In the genomic region with DNA sequence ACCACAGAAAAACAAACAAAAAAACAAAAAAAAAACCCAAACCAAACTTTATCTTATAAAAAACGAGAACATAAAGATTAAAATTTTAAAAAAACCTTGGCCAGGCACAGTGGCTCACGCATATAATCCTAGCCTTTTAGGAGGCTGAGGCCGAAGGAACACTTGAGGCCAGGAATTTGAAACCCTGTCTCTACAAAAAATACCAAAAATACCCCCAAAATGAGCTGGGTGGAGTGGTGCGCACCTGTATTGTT, we compare ENCODE assay signal across 19 cellular contexts. TPM values are rescaled to one million over a fixed set of nuclear protein-coding genes. Genes with fewer than 3 reads are reported as not detected.
DNase-seq lines count a peak whose midpoint lies in the region; ATAC-seq and TF ChIP-seq lines count a peak whose summit lies in the region.
"Had no signal": no experiment of that assay in that cellular context is flagged by ENCODE, and none has a peak within 500 bp of the region (broad histone marks: within the 10 kb centered on the region; RNA-seq: fewer than 3 reads in every experiment).

No MANE protein-coding gene starts in this region.

- CTCF ChIA-PET in activated CD8-positive, alpha-beta memory T cell treated with anti-CD3 and anti-CD28 coated beads, Interleukin-2, amount 10 ng/mL, durations not matched to agents 7 days and 5 days (lab: Charles Lee), result interaction anchor here (2.0 to 6.6 kb wide), 5 partner anchors 7 to 25 kb away, joined by 6 to 136 read pairs (median 69); a partner anchor contains a TSS

- peaks cover 68% of the 10 kb centered on the region for H3K36me3 Mint-ChIP-seq in activated CD8-positive, alpha-beta memory T cell treated with anti-CD3 and anti-CD28 coated beads, Interleukin-2, amount 10 ng/mL, durations not matched to agents 7 days and 5 days
- H3K36me3 Mint-ChIP-seq in activated naive CD4-positive, alpha-beta T cell treated with anti-CD3 and anti-CD28 coated beads, Interleukin-2, amount 50 U/mL, for 72 hours, result peaks cover 79 to 82% of the 10 kb centered on the region in 2 donors

- peaks cover 69% of the 10 kb centered on the region for H3K4me1 Mint-ChIP-seq in activated CD8-positive, alpha-beta memory T cell treated with anti-CD3 and anti-CD28 coated beads, Interleukin-2, amount 10 ng/mL, durations not matched to agents 7 days and 5 days

- 79% methylated on average over 4 of the region's 4 CpGs for WGBS in right cardiac atrium

- H3K36me3 ChIP-seq in KMS-11 (ENCODE audit: insufficient read depth), result no peaks in the 10 kb centered on the region

- H3K4me1 ChIP-seq in KMS-11 (ENCODE audit: low read depth, poor library complexity, severe bottlenecking) (peaks cover 86% of the 10 kb centered on the region), right cardiac atrium (ENCODE audit: control insufficient read depth, insufficient read depth, low read length) (no peaks in the 10 kb centered on the region)

- no peaks in the 10 kb centered on the region for H4K20me1 ChIP-seq in KMS-11 (ENCODE audit: insufficient read depth)

- H3K9ac ChIP-seq in KMS-11, result peak overlapping the region; percentile 100; the same call in 1 of the 2 replicates

- peaks cover 73% of the 10 kb centered on the region for H3K79me2 ChIP-seq in KMS-11 (ENCODE audit: insufficient read depth, low read depth)

- H3K9me3 ChIP-seq in right cardiac atrium (ENCODE audit: control insufficient read depth, low read length), result no peaks in the 10 kb centered on the region
- H3K9me3 ChIP-seq: Caco-2, left ventricle myocardium inferior, thoracic aorta had no signal

- no peak for TF ChIP-seq CTCF in KMS-11 (conservative IDR thresholded peaks at IDR 0.05; ENCODE audit: low read depth, low read length)

- no peaks in the 10 kb centered on the region for H3K27me3 ChIP-seq in KMS-11 (ENCODE audit: insufficient read depth, low read depth)
- no peaks in the 10 kb centered on the region for H3K27me3 ChIP-seq in right cardiac atrium (ENCODE audit: control insufficient read depth, insufficient read depth)

- H3K27ac Mint-ChIP-seq in activated CD8-positive, alpha-beta memory T cell treated with anti-CD3 and anti-CD28 coated beads, Interleukin-2, amount 10 ng/mL, durations not matched to agents 7 days and 5 days, result peak overlapping the region; percentile 98
- H3K27ac Mint-ChIP-seq in activated naive CD4-positive, alpha-beta T cell treated with anti-CD3 and anti-CD28 coated beads, Interleukin-2, amount 50 U/mL, for 72 hours, result peak overlapping the region; percentile 100

- ATAC-seq in activated CD8-positive, alpha-beta memory T cell treated with anti-CD3 and anti-CD28 coated beads, Interleukin-2, amount 10 ng/mL, durations not matched to agents 7 days and 5 days, result no peak
- no peak for ATAC-seq in activated naive CD4-positive, alpha-beta T cell treated with anti-CD3 and anti-CD28 coated beads, Interleukin-2, amount 50 U/mL, for 72 hours
- ATAC-seq in right cardiac atrium (no peak), HG03521 (IDR thresholded peaks at IDR 0.05; ENCODE audit: unreplicated experiment) (no peak)

- peak overlapping the region; percentile 96 for H3K27ac ChIP-seq in KMS-11
- peak overlapping the region in 15 of 21 experiments; percentile 23 to 99 (median 94) for H3K27ac ChIP-seq in skin epidermis
- no peak overlapping the region for H3K27ac ChIP-seq in right cardiac atrium (ENCODE audit: low read length)

- no peak for DNase-seq in activated CD8-positive, alpha-beta memory T cell treated with anti-CD3 and anti-CD28 coated beads, Interleukin-2, amount 10 ng/mL, durations not matched to agents 7 days and 5 days
- no peak for DNase-seq in activated CD8-positive, alpha-beta memory T cell treated with anti-CD3 and anti-CD28 coated beads, Interleukin-2, amount 50 U/mL, for 48 hours
- DNase-seq in activated naive CD4-positive, alpha-beta T cell treated with anti-CD3 and anti-CD28 coated beads, Interleukin-2, amount 50 U/mL, for 72 hours (ENCODE audit: low spot score in 2 of 2), result no peak
- no peak for DNase-seq in right cardiac atrium
- DNase-seq in stimulated activated CD4-positive, alpha-beta T cell treated with anti-CD3 and anti-CD28 coated beads, Interleukin-4, amount 100 ng/mL, for 24 hours, result no peak
- DNase-seq: activated CD4-positive, CD25-positive, alpha-beta regulatory T cell treated with anti-CD3 and anti-CD28 coated beads, Interleukin-2, amount 50 U/mL, for 72 hours; activated gamma-delta T cell; Caco-2; effector CD8-positive, alpha-beta T cell; GOT3; left ventricle myocardium inferior; NCI-H69 had no signal

- H2AFZ ChIP-seq in KMS-11 (ENCODE audit: low read depth), result no peak overlapping the region

- H3K4me3 ChIP-seq in KMS-11 (IDR thresholded peaks at IDR 0.05; ENCODE audit: insufficient read depth, low read depth, low read length), result no peak overlapping the region
- H3K4me3 ChIP-seq in skin epidermis, result no peak overlapping the region
- H3K4me3 ChIP-seq in right cardiac atrium (ENCODE audit: low read length), result no peak overlapping the region
- H3K4me3 ChIP-seq: thoracic aorta had no signal

- intact Hi-C loops in right cardiac atrium (cut with DNase I), result no loop called here

- no peaks in the 10 kb centered on the region for H3K9me3 Mint-ChIP-seq in activated CD8-positive, alpha-beta memory T cell treated with anti-CD3 and anti-CD28 coated beads, Interleukin-2, amount 10 ng/mL, durations not matched to agents 7 days and 5 days (ENCODE audit: low read depth)
- no peaks in the 10 kb centered on the region for H3K9me3 Mint-ChIP-seq in activated naive CD4-positive, alpha-beta T cell treated with anti-CD3 and anti-CD28 coated beads, Interleukin-2, amount 50 U/mL, for 72 hours

- no peaks in the 10 kb centered on the region for H3K27me3 Mint-ChIP-seq in activated CD8-positive, alpha-beta memory T cell treated with anti-CD3 and anti-CD28 coated beads, Interleukin-2, amount 10 ng/mL, durations not matched to agents 7 days and 5 days

- H3K4me3 Mint-ChIP-seq in activated CD8-positive, alpha-beta memory T cell treated with anti-CD3 and anti-CD28 coated beads, Interleukin-2, amount 10 ng/mL, durations not matched to agents 7 days and 5 days, result peak overlapping the region; percentile 83

- H3K4me2 ChIP-seq in KMS-11, result peak overlapping the region; percentile 95; the same call in 1 of the 2 replicates

RNA-seq across cellular contexts. Expression of a gene that starts 11.5 kb away (rescaled TPM):
- 100 to 1,000 TPM in 1 of 2 experiments, 10 to 100 TPM in 1; 63.3 to 127 TPM for total RNA-seq in activated CD8-positive, alpha-beta memory T cell treated with anti-CD3 and anti-CD28 coated beads, Interleukin-2, amount 10 ng/mL, durations not matched to agents 7 days and 5 days
- 100 to 1,000 TPM; 105 to 141 TPM for total RNA-seq in activated naive CD4-positive, alpha-beta T cell treated with anti-CD3 and anti-CD28 coated beads, Interleukin-2, amount 50 U/mL, for 72 hours
- 10 to 100 TPM; 51.9 to 65.6 (median 61.6) TPM for total RNA-seq in right cardiac atrium
- 69.3 TPM for polyA plus RNA-seq in right cardiac atrium

RNA-seq across cellular contexts. Expression of a gene that starts 12.0 kb away (rescaled TPM):
- total RNA-seq in activated CD8-positive, alpha-beta memory T cell treated with anti-CD3 and anti-CD28 coated beads, Interleukin-2, amount 10 ng/mL, durations not matched to agents 7 days and 5 days, result 10 to 100 TPM; 25.6 to 66.3 TPM
- total RNA-seq in activated naive CD4-positive, alpha-beta T cell treated with anti-CD3 and anti-CD28 coated beads, Interleukin-2, amount 50 U/mL, for 72 hours, result 100 to 1,000 TPM in 1 of 2 donors, 10 to 100 TPM in 1; 19.2 to 123 TPM
- total RNA-seq in right cardiac atrium, result 10 to 100 TPM in 3 of 4 donors, 1 to 10 TPM in 1; 7.0 to 21.5 (median 19.2) TPM
- polyA plus RNA-seq in right cardiac atrium, result 13.0 TPM
- total RNA-seq: pulmonary artery endothelial cell had no signal

RNA-seq across cellular contexts. Expression of a gene that starts 59.8 kb away (rescaled TPM):
- total RNA-seq in activated CD8-positive, alpha-beta memory T cell treated with anti-CD3 and anti-CD28 coated beads, Interleukin-2, amount 10 ng/mL, durations not matched to agents 7 days and 5 days, result under 1 TPM in 1 of 2 experiments, not detected in 1; 0.09 TPM
- total RNA-seq in activated naive CD4-positive, alpha-beta T cell treated with anti-CD3 and anti-CD28 coated beads, Interleukin-2, amount 50 U/mL, for 72 hours, result not detected
- total RNA-seq in right cardiac atrium, result under 1 TPM; 0.06 to 0.50 (median 0.23) TPM
- 0.07 TPM for polyA plus RNA-seq in right cardiac atrium
- total RNA-seq: A673, bronchial epithelial cell had no signal
